In genomic region chr4:141346144-141346543, GRCh38 we compare ENCODE assay signal across 8 cellular contexts.
A peak's percentile ranks its signal among the peaks of the same experiment; 100 is the strongest.
DNase-seq lines count a peak whose midpoint lies in the region; ATAC-seq and TF ChIP-seq lines count a peak whose summit lies in the region.

No MANE protein-coding gene starts in this region.

- H3K9ac ChIP-seq in neural progenitor cell = no peak overlapping the region

- no peaks in the 10 kb centered on the region for H3F3A ChIP-seq in neural progenitor cell (ENCODE audit: low read depth)

- peak; percentile 51 for ATAC-seq in HG02884 (IDR thresholded peaks at IDR 0.05; ENCODE audit: unreplicated experiment)
- no peak for ATAC-seq in HG02642 (IDR thresholded peaks at IDR 0.05; ENCODE audit: poor library complexity, unreplicated experiment)
- no peak for ATAC-seq in activated naive CD8-positive, alpha-beta T cell treated with anti-CD3 and anti-CD28 coated beads, Interleukin-2, amount 50 U/mL, for 24 hours

- H3K4me3 Mint-ChIP-seq in neural progenitor cell = no peak overlapping the region
- H3K4me3 Mint-ChIP-seq in activated naive CD8-positive, alpha-beta T cell treated with anti-CD3 and anti-CD28 coated beads, Interleukin-2, amount 50 U/mL, for 24 hours = no peak overlapping the region

- peak; percentile 5 for DNase-seq in Daoy (ENCODE audit: low read depth)
- peak; percentile 5 for DNase-seq in OCI-M2 (lab: John Stamatoyannopoulos, UW; ENCODE audit: unreplicated experiment)
- peak; percentile 9 to 24 for DNase-seq in erythroblast (lab: John Stamatoyannopoulos, UW)
- peak; percentile 7 for DNase-seq in neural progenitor cell (ENCODE audit: low spot score)
- no peak for DNase-seq in activated naive CD8-positive, alpha-beta T cell treated with anti-CD3 and anti-CD28 coated beads, Interleukin-2, amount 50 U/mL, for 24 hours
- DNase-seq in GM19240 (ENCODE audit: insufficient read length, low spot score) = no peak

- H3K27me3 Mint-ChIP-seq in neural progenitor cell (ENCODE audit: insufficient read depth, low read depth) = no peaks in the 10 kb centered on the region
- H3K27me3 Mint-ChIP-seq in activated naive CD8-positive, alpha-beta T cell treated with anti-CD3 and anti-CD28 coated beads, Interleukin-2, amount 50 U/mL, for 24 hours = peaks cover 7% of the 10 kb centered on the region

- TF ChIP-seq CTCF in neural progenitor cell (IDR thresholded peaks at IDR 0.05) = peak; percentile 34

- TF ChIP-seq POLR2A in erythroblast (IDR thresholded peaks at IDR 0.05; ENCODE audit: low read length) = no peak

- no peaks in the 10 kb centered on the region for H3K27me3 ChIP-seq in neural progenitor cell

- no peaks in the 10 kb centered on the region for H3K79me2 ChIP-seq in neural progenitor cell (ENCODE audit: low read depth)

- H3K27ac ChIP-seq in neural progenitor cell = no peak overlapping the region

- no peaks in the 10 kb centered on the region for H3K36me3 Mint-ChIP-seq in neural progenitor cell
- no peaks in the 10 kb centered on the region for H3K36me3 Mint-ChIP-seq in activated naive CD8-positive, alpha-beta T cell treated with anti-CD3 and anti-CD28 coated beads, Interleukin-2, amount 50 U/mL, for 24 hours (ENCODE audit: low read depth)

- H3K9me3 Mint-ChIP-seq in neural progenitor cell = no peaks in the 10 kb centered on the region
- no peaks in the 10 kb centered on the region for H3K9me3 Mint-ChIP-seq in activated naive CD8-positive, alpha-beta T cell treated with anti-CD3 and anti-CD28 coated beads, Interleukin-2, amount 50 U/mL, for 24 hours

- H3K9me3 ChIP-seq in neural progenitor cell (ENCODE audit: low read depth) = no peaks in the 10 kb centered on the region

- no peak overlapping the region for H2AFZ ChIP-seq in neural progenitor cell (replicated peaks)

- H4K20me1 ChIP-seq in neural progenitor cell (ENCODE audit: low read depth) = no peaks in the 10 kb centered on the region

- H3K27ac Mint-ChIP-seq in neural progenitor cell = no peak overlapping the region
- H3K27ac Mint-ChIP-seq in activated naive CD8-positive, alpha-beta T cell treated with anti-CD3 and anti-CD28 coated beads, Interleukin-2, amount 50 U/mL, for 24 hours = no peak overlapping the region

- H3K4me1 ChIP-seq in neural progenitor cell = no peaks in the 10 kb centered on the region

- no peaks in the 10 kb centered on the region for H3K4me1 Mint-ChIP-seq in neural progenitor cell
- H3K4me1 Mint-ChIP-seq in activated naive CD8-positive, alpha-beta T cell treated with anti-CD3 and anti-CD28 coated beads, Interleukin-2, amount 50 U/mL, for 24 hours = no peaks in the 10 kb centered on the region

- H3K4me3 ChIP-seq in neural progenitor cell = no peak overlapping the region

- no peak overlapping the region for H3K4me2 ChIP-seq in neural progenitor cell

- H3K36me3 ChIP-seq in neural progenitor cell = no peaks in the 10 kb centered on the region

Comparison
In these comparisons a context has a peak if more than half of its experiments do, and no peak if none do; other contexts are left out.
1. DNase-seq: peak in Daoy (single experiment), OCI-M2 (single experiment), erythroblast (2 of 2) and neural progenitor cell (single experiment); none in activated naive CD8-positive, alpha-beta T cell treated with anti-CD3 and anti-CD28 coated beads, Interleukin-2, amount 50 U/mL, for 24 hours (single experiment) and GM19240 (single experiment).